1 cellular context compared by ENCODE assay signal in the genomic region with DNA sequence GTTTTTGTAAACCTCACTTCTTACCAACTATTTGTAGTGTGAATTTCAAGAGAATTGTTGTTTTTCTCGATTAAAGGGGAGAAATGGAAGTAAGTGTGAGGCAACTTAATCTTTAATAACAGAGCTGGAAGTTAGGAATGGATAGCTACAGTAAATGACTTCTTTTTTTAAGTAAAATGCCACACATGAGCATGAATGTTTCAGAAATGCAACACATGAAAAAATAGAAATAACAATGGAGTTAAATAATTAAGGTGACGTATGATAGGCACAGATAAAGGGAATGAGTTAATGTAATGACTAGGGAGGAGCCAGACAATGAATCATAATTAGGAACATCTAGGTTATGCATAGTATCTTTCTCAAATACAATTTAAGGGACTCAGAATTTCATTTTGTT.
TF ChIP-seq lines count a peak whose summit lies in the region.

No MANE protein-coding gene starts in this region.

TF ChIP-seq in HEK293, 187 proteins besides CTCF, POLR2A, EP300 and RAD21 (continued from another document and continues in another):
- peak; percentile 37; the same call in 1 of the 2 replicates for TF ChIP-seq SCRT2 (tag by site-specific recombination; IDR thresholded peaks at IDR 0.05)
- TF ChIP-seq ZFP41 (tag by site-specific recombination; IDR thresholded peaks at IDR 0.05; ENCODE audit: borderline replicate concordance), result no peak
- no peak for TF ChIP-seq ZNF221 (tag by site-specific recombination; IDR thresholded peaks at IDR 0.05; ENCODE audit: borderline replicate concordance)
- TF ChIP-seq ZSCAN16 (tag by site-specific recombination; IDR thresholded peaks at IDR 0.05), result no peak
- no peak for TF ChIP-seq ZFP69B (tag by site-specific recombination; IDR thresholded peaks at IDR 0.05)
- no peak for TF ChIP-seq KLF9 (tag by site-specific recombination; IDR thresholded peaks at IDR 0.05; ENCODE audit: low read depth)
- TF ChIP-seq, protein P1, sequence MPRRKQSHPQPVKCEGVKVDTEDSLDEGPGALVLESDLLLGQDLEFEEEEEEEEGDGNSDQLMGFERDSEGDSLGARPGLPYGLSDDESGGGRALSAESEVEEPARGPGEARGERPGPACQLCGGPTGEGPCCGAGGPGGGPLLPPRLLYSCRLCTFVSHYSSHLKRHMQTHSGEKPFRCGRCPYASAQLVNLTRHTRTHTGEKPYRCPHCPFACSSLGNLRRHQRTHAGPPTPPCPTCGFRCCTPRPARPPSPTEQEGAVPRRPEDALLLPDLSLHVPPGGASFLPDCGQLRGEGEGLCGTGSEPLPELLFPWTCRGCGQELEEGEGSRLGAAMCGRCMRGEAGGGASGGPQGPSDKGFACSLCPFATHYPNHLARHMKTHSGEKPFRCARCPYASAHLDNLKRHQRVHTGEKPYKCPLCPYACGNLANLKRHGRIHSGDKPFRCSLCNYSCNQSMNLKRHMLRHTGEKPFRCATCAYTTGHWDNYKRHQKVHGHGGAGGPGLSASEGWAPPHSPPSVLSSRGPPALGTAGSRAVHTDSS (tag by site-specific recombination; IDR thresholded peaks at IDR 0.05), result no peak
- 0 out of 2 replicates have a peak, but pooled peaks have one; percentile 32 for TF ChIP-seq ZNF366 (tag by site-specific recombination; conservative IDR thresholded peaks at IDR 0.05)
- peak; percentile 62; the same call in 1 of the 2 replicates for TF ChIP-seq ATF2 (tag by site-specific recombination; IDR thresholded peaks at IDR 0.05; ENCODE audit: low read depth)
- no peak for TF ChIP-seq ZNF214 (tag by site-specific recombination; IDR thresholded peaks at IDR 0.05; ENCODE audit: borderline replicate concordance)
- TF ChIP-seq ZNF670 (tag by site-specific recombination; IDR thresholded peaks at IDR 0.05; ENCODE audit: low read depth), result no peak
- TF ChIP-seq ZNF658 (tag by site-specific recombination; IDR thresholded peaks at IDR 0.05), result no peak
- peak; percentile 38; the same call in 1 of the 2 replicates for TF ChIP-seq SP7 (tag by site-specific recombination; IDR thresholded peaks at IDR 0.05)
- no peak for TF ChIP-seq ZNF76 (tag by site-specific recombination; IDR thresholded peaks at IDR 0.05; ENCODE audit: borderline replicate concordance, low read depth)
- no peak for TF ChIP-seq TCF7L2 (IDR thresholded peaks at IDR 0.05; ENCODE audit: borderline replicate concordance, low read depth, low read length)
- TF ChIP-seq PRDM2 (tag by site-specific recombination; IDR thresholded peaks at IDR 0.05; ENCODE audit: borderline replicate concordance), result no peak
- TF ChIP-seq, protein P2, sequence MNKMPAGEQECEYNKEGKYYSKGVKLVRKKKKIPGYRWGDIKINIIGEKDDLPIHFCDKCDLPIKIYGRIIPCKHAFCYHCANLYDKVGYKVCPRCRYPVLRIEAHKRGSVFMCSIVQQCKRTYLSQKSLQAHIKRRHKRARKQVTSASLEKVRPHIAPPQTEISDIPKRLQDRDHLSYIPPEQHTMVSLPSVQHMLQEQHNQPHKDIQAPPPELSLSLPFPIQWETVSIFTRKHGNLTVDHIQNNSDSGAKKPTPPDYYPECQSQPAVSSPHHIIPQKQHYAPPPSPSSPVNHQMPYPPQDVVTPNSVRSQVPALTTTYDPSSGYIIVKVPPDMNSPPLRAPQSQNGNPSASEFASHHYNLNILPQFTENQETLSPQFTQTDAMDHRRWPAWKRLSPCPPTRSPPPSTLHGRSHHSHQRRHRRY (tag by site-specific recombination; IDR thresholded peaks at IDR 0.05), result no peak
- peak; percentile 91 for TF ChIP-seq WT1 (tag by site-specific recombination; IDR thresholded peaks at IDR 0.05)
- TF ChIP-seq ZNF843 (tag by site-specific recombination; IDR thresholded peaks at IDR 0.05), result no peak
- TF ChIP-seq ZBTB10 (tag by site-specific recombination; IDR thresholded peaks at IDR 0.05), result no peak
- no peak for TF ChIP-seq ZBTB21 (tag by site-specific recombination; IDR thresholded peaks at IDR 0.05)
- TF ChIP-seq ZNF830 (tag by site-specific recombination; IDR thresholded peaks at IDR 0.05; ENCODE audit: low read depth), result no peak
- TF ChIP-seq, protein P3, sequence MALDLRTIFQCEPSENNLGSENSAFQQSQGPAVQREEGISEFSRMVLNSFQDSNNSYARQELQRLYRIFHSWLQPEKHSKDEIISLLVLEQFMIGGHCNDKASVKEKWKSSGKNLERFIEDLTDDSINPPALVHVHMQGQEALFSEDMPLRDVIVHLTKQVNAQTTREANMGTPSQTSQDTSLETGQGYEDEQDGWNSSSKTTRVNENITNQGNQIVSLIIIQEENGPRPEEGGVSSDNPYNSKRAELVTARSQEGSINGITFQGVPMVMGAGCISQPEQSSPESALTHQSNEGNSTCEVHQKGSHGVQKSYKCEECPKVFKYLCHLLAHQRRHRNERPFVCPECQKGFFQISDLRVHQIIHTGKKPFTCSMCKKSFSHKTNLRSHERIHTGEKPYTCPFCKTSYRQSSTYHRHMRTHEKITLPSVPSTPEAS (tag by site-specific recombination; IDR thresholded peaks at IDR 0.05), result no peak
- TF ChIP-seq, protein P4, sequence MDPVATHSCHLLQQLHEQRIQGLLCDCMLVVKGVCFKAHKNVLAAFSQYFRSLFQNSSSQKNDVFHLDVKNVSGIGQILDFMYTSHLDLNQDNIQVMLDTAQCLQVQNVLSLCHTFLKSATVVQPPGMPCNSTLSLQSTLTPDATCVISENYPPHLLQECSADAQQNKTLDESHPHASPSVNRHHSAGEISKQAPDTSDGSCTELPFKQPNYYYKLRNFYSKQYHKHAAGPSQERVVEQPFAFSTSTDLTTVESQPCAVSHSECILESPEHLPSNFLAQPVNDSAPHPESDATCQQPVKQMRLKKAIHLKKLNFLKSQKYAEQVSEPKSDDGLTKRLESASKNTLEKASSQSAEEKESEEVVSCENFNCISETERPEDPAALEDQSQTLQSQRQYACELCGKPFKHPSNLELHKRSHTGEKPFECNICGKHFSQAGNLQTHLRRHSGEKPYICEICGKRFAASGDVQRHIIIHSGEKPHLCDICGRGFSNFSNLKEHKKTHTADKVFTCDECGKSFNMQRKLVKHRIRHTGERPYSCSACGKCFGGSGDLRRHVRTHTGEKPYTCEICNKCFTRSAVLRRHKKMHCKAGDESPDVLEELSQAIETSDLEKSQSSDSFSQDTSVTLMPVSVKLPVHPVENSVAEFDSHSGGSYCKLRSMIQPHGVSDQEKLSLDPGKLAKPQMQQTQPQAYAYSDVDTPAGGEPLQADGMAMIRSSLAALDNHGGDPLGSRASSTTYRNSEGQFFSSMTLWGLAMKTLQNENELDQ (tag by site-specific recombination; IDR thresholded peaks at IDR 0.05; ENCODE audit: low read depth), result no peak
- no peak for TF ChIP-seq ZNF132 (tag by site-specific recombination; IDR thresholded peaks at IDR 0.05; ENCODE audit: borderline replicate concordance)
- TF ChIP-seq, protein P5, sequence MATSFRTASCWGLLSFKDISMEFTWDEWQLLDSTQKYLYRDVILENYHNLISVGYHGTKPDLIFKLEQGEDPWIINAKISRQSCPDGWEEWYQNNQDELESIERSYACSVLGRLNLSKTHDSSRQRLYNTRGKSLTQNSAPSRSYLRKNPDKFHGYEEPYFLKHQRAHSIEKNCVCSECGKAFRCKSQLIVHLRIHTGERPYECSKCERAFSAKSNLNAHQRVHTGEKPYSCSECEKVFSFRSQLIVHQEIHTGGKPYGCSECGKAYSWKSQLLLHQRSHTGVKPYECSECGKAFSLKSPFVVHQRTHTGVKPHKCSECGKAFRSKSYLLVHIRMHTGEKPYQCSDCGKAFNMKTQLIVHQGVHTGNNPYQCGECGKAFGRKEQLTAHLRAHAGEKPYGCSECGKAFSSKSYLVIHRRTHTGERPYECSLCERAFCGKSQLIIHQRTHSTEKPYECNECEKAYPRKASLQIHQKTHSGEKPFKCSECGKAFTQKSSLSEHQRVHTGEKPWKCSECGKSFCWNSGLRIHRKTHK (tag by site-specific recombination; IDR thresholded peaks at IDR 0.05), result no peak
- TF ChIP-seq ZNF280D (tag by site-specific recombination; IDR thresholded peaks at IDR 0.05), result no peak
